9 cellular contexts compared by ENCODE assay signal in genomic region chr2:229407170-229407569, GRCh38.
DNase-seq lines count a peak whose midpoint lies in the region; ATAC-seq and TF ChIP-seq lines count a peak whose summit lies in the region.
"Had no signal": no experiment of that assay in that cellular context is flagged by ENCODE, and none has a peak within 500 bp of the region (broad histone marks: within the 10 kb centered on the region; RNA-seq: fewer than 3 reads in every experiment).

No MANE protein-coding gene starts in this region.

- DNase-seq in HCT116 (ENCODE audit: low read depth, low spot score): peak; percentile 86
- peak; percentile 46 for DNase-seq in adipocyte (ENCODE audit: low read depth)
- peak; percentile 30 for DNase-seq in iPS-NIHi7 (ENCODE audit: extremely low spot score)
- peak; percentile 43 for DNase-seq in stromal cell of bone marrow (ENCODE audit: low read depth)
- DNase-seq in activated T-helper 2 cell treated with anti-CD3 and anti-CD28 coated beads, Interferon-gamma antibody, Interleukin-2, Interleukin-4, amounts not matched to agents 10 μg/mL and 5 μg/mL and 100 μg/mL, durations not matched to agents 14 hours and 24 hours and 36 hours (ENCODE audit: low spot score): no peak
- DNase-seq in NOMO-1 treated with DMSO at 0.1 percent for 48 hours (lab: John Stamatoyannopoulos, UW; ENCODE audit: unreplicated experiment): no peak
- DNase-seq in activated naive CD4-positive, alpha-beta T cell treated with Interleukin-2 at 50 U/mL for 16 hours: no peak
- no peak for DNase-seq in DMS79 treated with DMSO at 0.1 percent for 48 hours (lab: John Stamatoyannopoulos, UW)

- intact Hi-C loops in HCT116 (cut with micrococcal nuclease): no loop called here
- intact Hi-C loops in activated T-helper 2 cell treated with anti-CD3 and anti-CD28 coated beads, Interferon-gamma antibody, Interleukin-2, Interleukin-4, amounts not matched to agents 10 μg/mL and 5 μg/mL and 100 μg/mL, durations not matched to agents 14 hours and 24 hours and 36 hours (cut with micrococcal nuclease): no loop called here

- H3K9ac ChIP-seq in HCT116 (ENCODE audit: low read length) (peak overlapping the region; percentile 42), adipocyte (ENCODE audit: low read length) (peak overlapping the region; percentile 27)

- H3K9me3 ChIP-seq in HCT116 (ENCODE audit: control insufficient read depth in 1 of 2, insufficient read depth in 1 of 2, low read depth in 1 of 2, low read length in 2 of 2) (no peaks in the 10 kb centered on the region), adipocyte (ENCODE audit: control insufficient read depth, low read length) (no peaks in the 10 kb centered on the region)

- H3K79me2 ChIP-seq in HCT116 (ENCODE audit: insufficient read depth, low read length): no peaks in the 10 kb centered on the region

- no peak for TF ChIP-seq RAD21 in HCT116 (IDR thresholded peaks at IDR 0.05; ENCODE audit: low read depth)

- RAD21 ChIA-PET in HCT116 (lab: Charles Lee; ENCODE audit: low non-redundant PET in 1 of 2, low total read pairs in 2 of 2, uncharacterized antibody in 2 of 2, unreplicated experiment in 2 of 2): no interaction called here

- no peak overlapping the region for H3K27ac Mint-ChIP-seq in activated T-helper 2 cell treated with anti-CD3 and anti-CD28 coated beads, Interferon-gamma antibody, Interleukin-2, Interleukin-4, amounts not matched to agents 10 μg/mL and 5 μg/mL and 100 μg/mL, durations not matched to agents 14 hours and 24 hours and 36 hours

- CTCF ChIA-PET in HCT116 (lab: Charles Lee): no interaction called here

- no peak overlapping the region for H3K4me3 Mint-ChIP-seq in activated T-helper 2 cell treated with anti-CD3 and anti-CD28 coated beads, Interferon-gamma antibody, Interleukin-2, Interleukin-4, amounts not matched to agents 10 μg/mL and 5 μg/mL and 100 μg/mL, durations not matched to agents 14 hours and 24 hours and 36 hours (ENCODE audit: low read depth)

- POLR2A ChIA-PET in HCT116 (lab: Charles Lee): no interaction called here

- H3K4me3 ChIP-seq in HCT116 (replicated peaks in 1 of 2; ENCODE audit: low read depth in 1 of 2, low read length in 2 of 2) (peak overlapping the region; percentile 6 to 34; a peak in 2 of 4 replicates), adipocyte (ENCODE audit: low read length) (peak overlapping the region; percentile 70)
- H3K4me3 ChIP-seq: SK-N-MC had no signal

- no peak for TF ChIP-seq POLR2A in HCT116 (IDR thresholded peaks at IDR 0.05; ENCODE audit: borderline replicate concordance, extremely low read depth, insufficient read depth, insufficient read length)

- no peaks in the 10 kb centered on the region for H3K27me3 Mint-ChIP-seq in activated T-helper 2 cell treated with anti-CD3 and anti-CD28 coated beads, Interferon-gamma antibody, Interleukin-2, Interleukin-4, amounts not matched to agents 10 μg/mL and 5 μg/mL and 100 μg/mL, durations not matched to agents 14 hours and 24 hours and 36 hours (ENCODE audit: low read depth)

- no peaks in the 10 kb centered on the region for H3K9me3 Mint-ChIP-seq in activated T-helper 2 cell treated with anti-CD3 and anti-CD28 coated beads, Interferon-gamma antibody, Interleukin-2, Interleukin-4, amounts not matched to agents 10 μg/mL and 5 μg/mL and 100 μg/mL, durations not matched to agents 14 hours and 24 hours and 36 hours

- no peaks in the 10 kb centered on the region for H3K4me1 Mint-ChIP-seq in activated T-helper 2 cell treated with anti-CD3 and anti-CD28 coated beads, Interferon-gamma antibody, Interleukin-2, Interleukin-4, amounts not matched to agents 10 μg/mL and 5 μg/mL and 100 μg/mL, durations not matched to agents 14 hours and 24 hours and 36 hours (ENCODE audit: low read depth)

- peak overlapping the region; percentile 78 for H3K4me2 ChIP-seq in HCT116 (ENCODE audit: low read length)

- BruUV-seq in HCT116 (replicated peaks; lab: Mats Ljungman, UMichigan): no TSS peak

- no peaks in the 10 kb centered on the region for H3K9me2 ChIP-seq in HCT116 (ENCODE audit: insufficient read depth)

- peaks cover 26 to 43% of the 10 kb centered on the region in 2 experiments for H3K4me1 ChIP-seq in HCT116 (ENCODE audit: control insufficient read depth in 1 of 2, insufficient read depth in 2 of 2, low read length in 2 of 2)
- peaks cover 41% of the 10 kb centered on the region for H3K4me1 ChIP-seq in adipocyte (ENCODE audit: control insufficient read depth, insufficient read depth, low read length)

- H3K27me3 ChIP-seq in HCT116 (ENCODE audit: insufficient read depth, low read length) (no peaks in the 10 kb centered on the region), adipocyte (replicated peaks; ENCODE audit: control insufficient read depth, insufficient read depth, low read length) (no peaks in the 10 kb centered on the region)

- H3K36me3 Mint-ChIP-seq in activated T-helper 2 cell treated with anti-CD3 and anti-CD28 coated beads, Interferon-gamma antibody, Interleukin-2, Interleukin-4, amounts not matched to agents 10 μg/mL and 5 μg/mL and 100 μg/mL, durations not matched to agents 14 hours and 24 hours and 36 hours (ENCODE audit: low read depth): no peaks in the 10 kb centered on the region

- H3K27ac ChIP-seq in HCT116 (ENCODE audit: low read depth, low read length): peak overlapping the region; percentile 60
- H3K27ac ChIP-seq: SK-N-MC had no signal

- TF ChIP-seq CTCF in HCT116 (IDR thresholded peaks at IDR 0.05 in 2 of 3, conservative IDR thresholded peaks at IDR 0.05 in 1 of 3; ENCODE audit: borderline replicate concordance in 1 of 3, insufficient read depth in 1 of 3, low read depth in 2 of 3, low read length in 2 of 3): no peak

- H4K20me1 ChIP-seq in HCT116 (ENCODE audit: insufficient read depth): no peaks in the 10 kb centered on the region

- ATAC-seq in HCT116: peak; percentile 82

- H2AFZ ChIP-seq in HCT116 (ENCODE audit: low read depth, low read length, poor library complexity, severe bottlenecking): peak overlapping the region; percentile 99

- H3K36me3 ChIP-seq in HCT116 (ENCODE audit: control insufficient read depth in 1 of 2, insufficient read depth in 2 of 2, low read length in 2 of 2): no peaks in the 10 kb centered on the region
- H3K36me3 ChIP-seq in adipocyte (ENCODE audit: control insufficient read depth, insufficient read depth, low read length, severe bottlenecking): no peaks in the 10 kb centered on the region

TF ChIP-seq in HCT116, 20 proteins besides CTCF, POLR2A, EP300 and RAD21 (continues in another document):
- TF ChIP-seq ATF3 (IDR thresholded peaks at IDR 0.05): no peak
- peak; percentile 96 for TF ChIP-seq JUND (IDR thresholded peaks at IDR 0.05)
- TF ChIP-seq EZH2phosphoT487 (IDR thresholded peaks at IDR 0.05; ENCODE audit: borderline replicate concordance): no peak
- peak; percentile 95 for TF ChIP-seq EGR1 (IDR thresholded peaks at IDR 0.05; ENCODE audit: low read depth)
- peak; percentile 73; the same call in 1 of the 2 replicates for TF ChIP-seq CEBPB (IDR thresholded peaks at IDR 0.05; ENCODE audit: low read depth)
- TF ChIP-seq, protein P1, sequence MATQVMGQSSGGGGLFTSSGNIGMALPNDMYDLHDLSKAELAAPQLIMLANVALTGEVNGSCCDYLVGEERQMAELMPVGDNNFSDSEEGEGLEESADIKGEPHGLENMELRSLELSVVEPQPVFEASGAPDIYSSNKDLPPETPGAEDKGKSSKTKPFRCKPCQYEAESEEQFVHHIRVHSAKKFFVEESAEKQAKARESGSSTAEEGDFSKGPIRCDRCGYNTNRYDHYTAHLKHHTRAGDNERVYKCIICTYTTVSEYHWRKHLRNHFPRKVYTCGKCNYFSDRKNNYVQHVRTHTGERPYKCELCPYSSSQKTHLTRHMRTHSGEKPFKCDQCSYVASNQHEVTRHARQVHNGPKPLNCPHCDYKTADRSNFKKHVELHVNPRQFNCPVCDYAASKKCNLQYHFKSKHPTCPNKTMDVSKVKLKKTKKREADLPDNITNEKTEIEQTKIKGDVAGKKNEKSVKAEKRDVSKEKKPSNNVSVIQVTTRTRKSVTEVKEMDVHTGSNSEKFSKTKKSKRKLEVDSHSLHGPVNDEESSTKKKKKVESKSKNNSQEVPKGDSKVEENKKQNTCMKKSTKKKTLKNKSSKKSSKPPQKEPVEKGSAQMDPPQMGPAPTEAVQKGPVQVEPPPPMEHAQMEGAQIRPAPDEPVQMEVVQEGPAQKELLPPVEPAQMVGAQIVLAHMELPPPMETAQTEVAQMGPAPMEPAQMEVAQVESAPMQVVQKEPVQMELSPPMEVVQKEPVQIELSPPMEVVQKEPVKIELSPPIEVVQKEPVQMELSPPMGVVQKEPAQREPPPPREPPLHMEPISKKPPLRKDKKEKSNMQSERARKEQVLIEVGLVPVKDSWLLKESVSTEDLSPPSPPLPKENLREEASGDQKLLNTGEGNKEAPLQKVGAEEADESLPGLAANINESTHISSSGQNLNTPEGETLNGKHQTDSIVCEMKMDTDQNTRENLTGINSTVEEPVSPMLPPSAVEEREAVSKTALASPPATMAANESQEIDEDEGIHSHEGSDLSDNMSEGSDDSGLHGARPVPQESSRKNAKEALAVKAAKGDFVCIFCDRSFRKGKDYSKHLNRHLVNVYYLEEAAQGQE (IDR thresholded peaks at IDR 0.05; ENCODE audit: low read depth): no peak
- no peak for TF ChIP-seq EZH2 (IDR thresholded peaks at IDR 0.05)
- peak; percentile 62; the same call in 1 of the 2 replicates for TF ChIP-seq SIN3A (IDR thresholded peaks at IDR 0.05; ENCODE audit: low read depth)
- TF ChIP-seq, protein P2, sequence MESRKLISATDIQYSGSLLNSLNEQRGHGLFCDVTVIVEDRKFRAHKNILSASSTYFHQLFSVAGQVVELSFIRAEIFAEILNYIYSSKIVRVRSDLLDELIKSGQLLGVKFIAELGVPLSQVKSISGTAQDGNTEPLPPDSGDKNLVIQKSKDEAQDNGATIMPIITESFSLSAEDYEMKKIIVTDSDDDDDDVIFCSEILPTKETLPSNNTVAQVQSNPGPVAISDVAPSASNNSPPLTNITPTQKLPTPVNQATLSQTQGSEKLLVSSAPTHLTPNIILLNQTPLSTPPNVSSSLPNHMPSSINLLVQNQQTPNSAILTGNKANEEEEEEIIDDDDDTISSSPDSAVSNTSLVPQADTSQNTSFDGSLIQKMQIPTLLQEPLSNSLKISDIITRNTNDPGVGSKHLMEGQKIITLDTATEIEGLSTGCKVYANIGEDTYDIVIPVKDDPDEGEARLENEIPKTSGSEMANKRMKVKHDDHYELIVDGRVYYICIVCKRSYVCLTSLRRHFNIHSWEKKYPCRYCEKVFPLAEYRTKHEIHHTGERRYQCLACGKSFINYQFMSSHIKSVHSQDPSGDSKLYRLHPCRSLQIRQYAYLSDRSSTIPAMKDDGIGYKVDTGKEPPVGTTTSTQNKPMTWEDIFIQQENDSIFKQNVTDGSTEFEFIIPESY (IDR thresholded peaks at IDR 0.05; ENCODE audit: extremely low read depth, insufficient replicate concordance, low read length): no peak
- no peak for TF ChIP-seq ELF1 (IDR thresholded peaks at IDR 0.05; ENCODE audit: borderline replicate concordance, low read depth)

Comparison
In these comparisons a context has a peak if more than half of its experiments do, and no peak if none do; other contexts are left out.
1. DNase-seq: peak in HCT116 (single experiment), adipocyte (single experiment), iPS-NIHi7 (single experiment) and stromal cell of bone marrow (single experiment); none in activated T-helper 2 cell treated with anti-CD3 and anti-CD28 coated beads, Interferon-gamma antibody, Interleukin-2, Interleukin-4, amounts not matched to agents 10 μg/mL and 5 μg/mL and 100 μg/mL, durations not matched to agents 14 hours and 24 hours and 36 hours (single experiment), NOMO-1 treated with DMSO at 0.1 percent for 48 hours (single experiment), activated naive CD4-positive, alpha-beta T cell treated with Interleukin-2 at 50 U/mL for 16 hours (single experiment) and DMS79 treated with DMSO at 0.1 percent for 48 hours (single experiment).